In genomic region chr1:30755334-30755733, GRCh38 we compare ENCODE assay signal across 1 cellular context.
TF ChIP-seq lines count a peak whose summit lies in the region.

No MANE protein-coding gene starts in this region.

TF ChIP-seq in WTC11, 78 proteins besides CTCF, POLR2A, EP300 and RAD21 (continued from another document):
- TF ChIP-seq, protein P1, sequence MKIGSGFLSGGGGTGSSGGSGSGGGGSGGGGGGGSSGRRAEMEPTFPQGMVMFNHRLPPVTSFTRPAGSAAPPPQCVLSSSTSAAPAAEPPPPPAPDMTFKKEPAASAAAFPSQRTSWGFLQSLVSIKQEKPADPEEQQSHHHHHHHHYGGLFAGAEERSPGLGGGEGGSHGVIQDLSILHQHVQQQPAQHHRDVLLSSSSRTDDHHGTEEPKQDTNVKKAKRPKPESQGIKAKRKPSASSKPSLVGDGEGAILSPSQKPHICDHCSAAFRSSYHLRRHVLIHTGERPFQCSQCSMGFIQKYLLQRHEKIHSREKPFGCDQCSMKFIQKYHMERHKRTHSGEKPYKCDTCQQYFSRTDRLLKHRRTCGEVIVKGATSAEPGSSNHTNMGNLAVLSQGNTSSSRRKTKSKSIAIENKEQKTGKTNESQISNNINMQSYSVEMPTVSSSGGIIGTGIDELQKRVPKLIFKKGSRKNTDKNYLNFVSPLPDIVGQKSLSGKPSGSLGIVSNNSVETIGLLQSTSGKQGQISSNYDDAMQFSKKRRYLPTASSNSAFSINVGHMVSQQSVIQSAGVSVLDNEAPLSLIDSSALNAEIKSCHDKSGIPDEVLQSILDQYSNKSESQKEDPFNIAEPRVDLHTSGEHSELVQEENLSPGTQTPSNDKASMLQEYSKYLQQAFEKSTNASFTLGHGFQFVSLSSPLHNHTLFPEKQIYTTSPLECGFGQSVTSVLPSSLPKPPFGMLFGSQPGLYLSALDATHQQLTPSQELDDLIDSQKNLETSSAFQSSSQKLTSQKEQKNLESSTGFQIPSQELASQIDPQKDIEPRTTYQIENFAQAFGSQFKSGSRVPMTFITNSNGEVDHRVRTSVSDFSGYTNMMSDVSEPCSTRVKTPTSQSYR (CRISPR knock-in tag; IDR thresholded peaks at IDR 0.05) = no peak
- TF ChIP-seq ZMAT4 (CRISPR knock-in tag; IDR thresholded peaks at IDR 0.05) (no peak), ZNF671 (CRISPR knock-in tag; IDR thresholded peaks at IDR 0.05) (no peak)
- TF ChIP-seq, protein P2, sequence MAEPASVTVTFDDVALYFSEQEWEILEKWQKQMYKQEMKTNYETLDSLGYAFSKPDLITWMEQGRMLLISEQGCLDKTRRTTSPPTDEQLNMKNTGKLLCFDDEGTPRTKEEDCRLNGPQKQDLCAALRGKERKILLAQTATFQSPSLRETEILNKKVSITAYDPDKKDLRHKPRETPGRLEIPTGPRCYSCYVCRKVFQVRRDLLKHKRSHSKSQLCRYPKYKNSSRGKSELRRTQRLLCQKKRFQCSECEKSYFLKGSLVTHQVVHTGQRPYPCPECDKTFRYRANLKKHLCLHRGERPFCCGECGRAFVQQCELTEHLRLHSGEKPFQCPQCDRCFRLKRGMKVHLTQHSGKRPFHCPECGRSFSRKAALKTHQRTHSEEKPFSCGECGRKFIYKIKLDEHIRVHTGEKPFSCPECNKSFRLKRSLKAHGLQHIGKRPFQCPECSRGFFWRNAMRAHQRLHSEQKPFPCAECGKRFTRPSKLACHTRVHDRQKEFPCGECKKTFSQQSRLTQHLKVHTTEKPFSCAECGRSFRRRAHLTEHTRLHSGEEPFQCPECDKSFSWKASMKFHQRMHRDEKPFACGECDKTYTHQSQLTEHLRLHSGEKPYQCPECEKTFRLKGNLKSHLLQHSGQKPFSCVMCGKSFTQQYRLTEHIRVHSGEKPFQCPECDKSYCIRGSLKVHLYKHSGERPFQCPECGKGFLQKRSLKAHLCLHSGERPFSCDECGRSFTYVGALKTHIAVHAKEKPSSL (CRISPR knock-in tag; conservative IDR thresholded peaks at IDR 0.05) = no peak
- TF ChIP-seq, protein P3, sequence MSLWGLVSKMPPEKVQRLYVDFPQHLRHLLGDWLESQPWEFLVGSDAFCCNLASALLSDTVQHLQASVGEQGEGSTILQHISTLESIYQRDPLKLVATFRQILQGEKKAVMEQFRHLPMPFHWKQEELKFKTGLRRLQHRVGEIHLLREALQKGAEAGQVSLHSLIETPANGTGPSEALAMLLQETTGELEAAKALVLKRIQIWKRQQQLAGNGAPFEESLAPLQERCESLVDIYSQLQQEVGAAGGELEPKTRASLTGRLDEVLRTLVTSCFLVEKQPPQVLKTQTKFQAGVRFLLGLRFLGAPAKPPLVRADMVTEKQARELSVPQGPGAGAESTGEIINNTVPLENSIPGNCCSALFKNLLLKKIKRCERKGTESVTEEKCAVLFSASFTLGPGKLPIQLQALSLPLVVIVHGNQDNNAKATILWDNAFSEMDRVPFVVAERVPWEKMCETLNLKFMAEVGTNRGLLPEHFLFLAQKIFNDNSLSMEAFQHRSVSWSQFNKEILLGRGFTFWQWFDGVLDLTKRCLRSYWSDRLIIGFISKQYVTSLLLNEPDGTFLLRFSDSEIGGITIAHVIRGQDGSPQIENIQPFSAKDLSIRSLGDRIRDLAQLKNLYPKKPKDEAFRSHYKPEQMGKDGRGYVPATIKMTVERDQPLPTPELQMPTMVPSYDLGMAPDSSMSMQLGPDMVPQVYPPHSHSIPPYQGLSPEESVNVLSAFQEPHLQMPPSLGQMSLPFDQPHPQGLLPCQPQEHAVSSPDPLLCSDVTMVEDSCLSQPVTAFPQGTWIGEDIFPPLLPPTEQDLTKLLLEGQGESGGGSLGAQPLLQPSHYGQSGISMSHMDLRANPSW (CRISPR knock-in tag; conservative IDR thresholded peaks at IDR 0.05; ENCODE audit: low read depth) = no peak
